In genomic region chr4:78777556-78777900, GRCh38 we compare ENCODE assay signal across 8 cellular contexts. TPM values are rescaled to one million over a fixed set of nuclear protein-coding genes. Genes with fewer than 3 reads are reported as not detected.
DNase-seq lines count a peak whose midpoint lies in the region; ATAC-seq and TF ChIP-seq lines count a peak whose summit lies in the region.

No MANE protein-coding gene starts in this region.

- WGBS in heart left ventricle, 4 donors: 33 to 44% (median 39%) methylated on average over 7 of the region's 7 CpGs
- WGBS in mesodermal cell (ENCODE audit: insufficient coverage in 2 of 2), 2 experiments: 38% methylated on average over 2 of the region's 7 CpGs; no CpG with 5 or more reads in 1 of the 2 experiments

- ATAC-seq in heart left ventricle (no peak), Right ventricle myocardium inferior (no peak), GM18858 (IDR thresholded peaks at IDR 0.05; ENCODE audit: unreplicated experiment) (no peak), HG03342 (IDR thresholded peaks at IDR 0.05; ENCODE audit: unreplicated experiment) (no peak)

- H3K4me1 Mint-ChIP-seq in brain: peaks cover 11% of the 10 kb centered on the region

- H3K27ac ChIP-seq in heart left ventricle (peak overlapping the region in 8 of 12 donors; percentile 93 to 100 (median 98)), mesodermal cell (ENCODE audit: low read depth, low read length, severe bottlenecking) (no peak overlapping the region), uterus (peak overlapping the region; percentile 96 to 98)

- H3K27me3 ChIP-seq in heart left ventricle (no peaks in the 10 kb centered on the region), uterus (no peaks in the 10 kb centered on the region)

- peaks cover 4% of the 10 kb centered on the region for H3K27me3 Mint-ChIP-seq in brain

- no peaks in the 10 kb centered on the region for H3K9me3 Mint-ChIP-seq in brain

- TF ChIP-seq POLR2A in heart left ventricle (IDR thresholded peaks at IDR 0.05) (no peak), uterus (IDR thresholded peaks at IDR 0.05) (no peak)

- H3K27ac Mint-ChIP-seq in brain: peak overlapping the region in 4 of 5 experiments; percentile 93 to 99 (median 96)

- intact Hi-C loops in heart left ventricle (cut with DNase I) (loop anchor here (2.0 to 10.0 kb wide), 13 partner anchors 75 to 723 kb away; partner anchors contain the start of gene FRAS1 (in 1 of the 10)), Right ventricle myocardium inferior (cut with DNase I) (loop anchor here (2.0 to 10.0 kb wide), 4 partner anchors 85 to 223 kb away; partner anchors contain the start of gene ANXA3), uterus (cut with DNase I; ENCODE audit: low total_unique reads) (no loop called here)

- no peaks in the 10 kb centered on the region for H3K36me3 ChIP-seq in heart left ventricle
- peaks cover 3% of the 10 kb centered on the region for H3K36me3 ChIP-seq in mesodermal cell (ENCODE audit: control insufficient read depth, insufficient read depth, low read length)
- no peaks in the 10 kb centered on the region for H3K36me3 ChIP-seq in uterus

- DNase-seq in heart left ventricle (no peak), Right ventricle myocardium inferior (ENCODE audit: missing footprints) (no peak), uterus (no peak), GM19240 (ENCODE audit: insufficient read length, low spot score) (no peak)

- no peaks in the 10 kb centered on the region for H3K9me3 ChIP-seq in heart left ventricle
- H3K9me3 ChIP-seq in mesodermal cell (ENCODE audit: control insufficient read depth, low read length): no peaks in the 10 kb centered on the region
- H3K9me3 ChIP-seq in uterus: no peaks in the 10 kb centered on the region

- peaks cover 0 to 59% (median 34%) of the 10 kb centered on the region in 12 donors for H3K4me1 ChIP-seq in heart left ventricle
- peaks cover 23% of the 10 kb centered on the region for H3K4me1 ChIP-seq in mesodermal cell (ENCODE audit: control insufficient read depth, insufficient read depth, low read length, poor library complexity, severe bottlenecking)
- no peaks in the 10 kb centered on the region for H3K4me1 ChIP-seq in uterus

- no peak overlapping the region for H3K4me3 Mint-ChIP-seq in brain

- H3K4me3 ChIP-seq in heart left ventricle (peak overlapping the region; percentile 29 to 94 (median 79)), mesodermal cell (ENCODE audit: extremely low read depth, insufficient read depth, low read length, poor library complexity, severe bottlenecking) (peak overlapping the region; percentile 82), uterus (peak overlapping the region; percentile 77 to 91)

- TF ChIP-seq CTCF in heart left ventricle (IDR thresholded peaks at IDR 0.05) (no peak), brain (conservative IDR thresholded peaks at IDR 0.05) (no peak), uterus (IDR thresholded peaks at IDR 0.05) (no peak)

- no peaks in the 10 kb centered on the region for H3K36me3 Mint-ChIP-seq in brain

RNA-seq across cellular contexts. Expression of gene BMP2K, which starts 1.4 kb away (rescaled TPM):
- total RNA-seq in heart left ventricle (10 to 100 TPM; 16.2 to 65.7 (median 30.6) TPM), Right ventricle myocardium inferior (29.8 TPM), uterus (10 to 100 TPM; 14.7 to 67.3 (median 29.2) TPM)
- polyA plus RNA-seq in heart left ventricle (10 to 100 TPM in 1 of 2 donors, 1 to 10 TPM in 1; 5.4 to 12.1 TPM), brain (ENCODE audit: insufficient read depth, low read depth, low replicate concordance) (4.4 TPM)
- polyA plus RNA-seq in mesodermal cell (2013, experiment 1 of 2): 37.0 TPM
- polyA plus RNA-seq in mesodermal cell (2013, experiment 2 of 2): 34.6 TPM
